9 cellular contexts compared by ENCODE assay signal in the genomic region with DNA sequence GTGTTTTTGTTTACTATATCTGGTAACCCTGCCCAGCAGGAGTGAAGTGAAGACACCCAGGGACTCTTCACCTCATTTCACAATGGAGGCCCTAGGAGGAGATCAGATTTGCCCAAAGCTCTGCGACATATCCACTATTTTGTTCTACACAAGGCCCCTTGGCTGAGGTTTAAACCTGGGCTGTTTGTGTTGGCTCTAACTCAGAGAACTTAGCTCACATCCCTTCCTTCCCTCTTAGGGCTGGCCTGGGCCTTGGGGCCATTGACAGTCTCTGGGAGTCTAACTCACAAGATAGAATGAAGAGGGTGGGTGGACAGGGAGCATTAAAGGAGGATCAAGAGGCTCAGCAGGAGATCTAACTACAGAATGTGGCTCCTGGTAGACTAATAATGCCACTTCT. TPM values are rescaled to one million over a fixed set of nuclear protein-coding genes. Genes with fewer than 3 reads are reported as not detected.
DNase-seq lines count a peak whose midpoint lies in the region; ATAC-seq, FAIRE-seq and TF ChIP-seq lines count a peak whose summit lies in the region.
"Had no signal": no experiment of that assay in that cellular context is flagged by ENCODE, and none has a peak within 500 bp of the region (broad histone marks: within the 10 kb centered on the region; RNA-seq: fewer than 3 reads in every experiment).

No MANE protein-coding gene starts in this region.

- H4K5ac ChIP-seq in H1 (ENCODE audit: insufficient read length, low read depth, low read length) = no peak overlapping the region

- H2BK5ac ChIP-seq in H1 (ENCODE audit: low read depth, low read length) = no peak overlapping the region

- H3K36me3 ChIP-seq in H1 (ENCODE audit: control insufficient read depth in 2 of 4, insufficient read depth in 4 of 4, low read length in 3 of 4) (no peaks in the 10 kb centered on the region), lung (ENCODE audit: control insufficient read depth in 2 of 2, insufficient read depth in 2 of 2, low read length in 2 of 2) (no peaks in the 10 kb centered on the region), A673 (ENCODE audit: insufficient read depth, low read length, poor library complexity, severe bottlenecking) (no peaks in the 10 kb centered on the region)

- TF ChIP-seq POLR2A in H1 (IDR thresholded peaks at IDR 0.05; ENCODE audit: control extremely low read depth in 1 of 2, low read depth in 2 of 2, low read length in 2 of 2) = no peak

- 88% methylated on average over 1 of the region's 1 CpG; no CpG with 5 or more reads in 1 of the 2 experiments for WGBS in H1 (ENCODE audit: extremely low coverage in 1 of 2, insufficient coverage in 1 of 2, insufficient read length in 1 of 2, insufficient replicate concordance in 2 of 2, low coverage in 1 of 2, low lambda C conversion rate in 2 of 2, missing lambda C conversion rate in 1 of 2), 2 experiments
- 78 to 92% methylated on average over 1 of the region's 1 CpG for WGBS in lung, 2 donors

- no peaks in the 10 kb centered on the region for H3K79me2 ChIP-seq in H1 (ENCODE audit: control insufficient read depth in 1 of 2, insufficient read depth in 2 of 2, low read length in 2 of 2)

- POLR2A ChIA-PET in H1 (lab: Charles Lee; ENCODE audit: partially characterized antibody) = interaction anchor here (0.7 to 1.3 kb wide), 4 partner anchors 20 to 651 kb away, joined by 3 to 4 read pairs (median 4); a partner anchor contains a TSS
- POLR2A ChIA-PET in A673 (lab: Charles Lee; ENCODE audit: low non-redundant PET) = no interaction called here

- CTCF ChIA-PET in H1 (lab: Charles Lee; ENCODE audit: partially characterized antibody) (interaction anchor here (0.5 to 11.9 kb wide), 20 partner anchors 8 to 363 kb away, joined by 3 to 124 read pairs (median 5); a partner anchor contains a TSS), A673 (lab: Charles Lee) (interaction anchor here (1.1 kb wide), 1 partner anchor 41 kb away, joined by 4 read pairs; a partner anchor contains a TSS)

- no peak overlapping the region for H4K91ac ChIP-seq in H1 (replicated peaks; ENCODE audit: insufficient read length, low read length)

- H3K4me1 ChIP-seq in H1 (replicated peaks in 1 of 4; ENCODE audit: control insufficient read depth in 3 of 4, insufficient read depth in 4 of 4, low read length in 3 of 4) = no peaks in the 10 kb centered on the region; a peak in 1 of 7 replicates
- peaks cover 0 to 3% of the 10 kb centered on the region in 2 donors for H3K4me1 ChIP-seq in lung (ENCODE audit: control insufficient read depth in 2 of 2, insufficient read depth in 2 of 2, low read length in 2 of 2)
- H3K4me1 ChIP-seq in A673 (ENCODE audit: insufficient read depth, low read length, poor library complexity, severe bottlenecking) = peaks cover 3% of the 10 kb centered on the region

- no peak for TF ChIP-seq RAD21 in H1 (IDR thresholded peaks at IDR 0.05 in 1 of 2, conservative IDR thresholded peaks at IDR 0.05 in 1 of 2; ENCODE audit: low read depth in 2 of 2, low read length in 2 of 2)

- no peak overlapping the region for H2BK15ac ChIP-seq in H1 (ENCODE audit: low read length)

- H3K23ac ChIP-seq in H1 (ENCODE audit: insufficient read length) = no peak overlapping the region

- no peak overlapping the region for H3K9ac ChIP-seq in H1 (replicated peaks in 1 of 4; ENCODE audit: extremely low read depth in 1 of 4, low read depth in 3 of 4, low read length in 3 of 4)

- BruUV-seq in A673 (replicated peaks; lab: Mats Ljungman, UMichigan) = no TSS peak

- FAIRE-seq in H1 (lab: Jason Lieb, UNC) = no peak

- no peak overlapping the region for H3K27ac ChIP-seq in H1 (ENCODE audit: low read depth, low read length)
- H3K27ac ChIP-seq in lung (ENCODE audit: low read depth in 1 of 2, low read length in 1 of 2) = peak overlapping the region; percentile 30 to 48
- peak overlapping the region; percentile 39 for H3K27ac ChIP-seq in substantia nigra (ENCODE audit: low read depth, low read length, poor library complexity, severe bottlenecking)
- no peak overlapping the region for H3K27ac ChIP-seq in A673 (ENCODE audit: low read depth, low read length, poor library complexity, severe bottlenecking)

- H3K9me3 ChIP-seq in H1 (ENCODE audit: insufficient read depth in 2 of 2, low read depth in 1 of 2, low read length in 1 of 2) = peaks cover 0 to 5% of the 10 kb centered on the region in 2 experiments; a peak in 1 of 4 replicates
- no peaks in the 10 kb centered on the region for H3K9me3 ChIP-seq in lung (ENCODE audit: control insufficient read depth in 2 of 2, insufficient read depth in 1 of 2, low read length in 1 of 2)
- H3K9me3 ChIP-seq in A673 (ENCODE audit: low read depth, low read length, poor library complexity, severe bottlenecking) = peaks cover 3% of the 10 kb centered on the region

- TF ChIP-seq CTCF in H1 (IDR thresholded peaks at IDR 0.05; ENCODE audit: control extremely low read depth in 1 of 3, insufficient read depth in 1 of 3, low read depth in 1 of 3, low read length in 3 of 3) = no peak
- TF ChIP-seq CTCF in lung (IDR thresholded peaks at IDR 0.05; ENCODE audit: control extremely low read depth, extremely low read depth) = no peak
- no peak for TF ChIP-seq CTCF in A673 (conservative IDR thresholded peaks at IDR 0.05; ENCODE audit: low read depth, low read length)

- no peak overlapping the region for H3K14ac ChIP-seq in H1 (ENCODE audit: insufficient read length)

- H2BK20ac ChIP-seq in H1 (ENCODE audit: low read length) = no peak overlapping the region

- H2BK12ac ChIP-seq in H1 (ENCODE audit: low read depth, low read length) = no peak overlapping the region

- ATAC-seq in lung (ENCODE audit: insufficient read depth, low FRiP score) = peak; percentile 24

- no peak overlapping the region for H3K4me3 ChIP-seq in H1 (ENCODE audit: extremely low read depth in 1 of 4, insufficient read depth in 2 of 4, low read depth in 3 of 4, low read length in 4 of 4)
- no peak overlapping the region for H3K4me3 ChIP-seq in lung
- H3K4me3 ChIP-seq in A673 (ENCODE audit: low read depth, low read length, poor library complexity, severe bottlenecking) = no peak overlapping the region

- no peak overlapping the region for H2BK120ac ChIP-seq in H1 (replicated peaks; ENCODE audit: low read depth, low read length)

- H2AK5ac ChIP-seq in H1 (ENCODE audit: low read depth, low read length) = no peak overlapping the region

- 0 out of 7 replicates have a peak, but pooled peaks cover 0 to 2% (median 0%) of the 10 kb centered on the region in 4 experiments for H3K27me3 ChIP-seq in H1 (replicated peaks in 1 of 4; ENCODE audit: control insufficient read depth in 3 of 4, extremely low read depth in 1 of 4, insufficient read depth in 3 of 4, low read length in 3 of 4)
- no peaks in the 10 kb centered on the region for H3K27me3 ChIP-seq in lung (ENCODE audit: control insufficient read depth, insufficient read depth)
- H3K27me3 ChIP-seq in A673 (replicated peaks; ENCODE audit: insufficient read depth, low read depth, low read length, poor library complexity) = no peaks in the 10 kb centered on the region

- no peak overlapping the region for H3K4me2 ChIP-seq in H1 (ENCODE audit: insufficient read depth in 1 of 2, low read depth in 2 of 2, low read length in 2 of 2)

- H3K56ac ChIP-seq in H1 (replicated peaks; ENCODE audit: insufficient read length, low read depth, low read length) = no peak overlapping the region

- no peak overlapping the region for H4K8ac ChIP-seq in H1 (ENCODE audit: extremely low read depth, insufficient read depth, low read length)

- H3K23me2 ChIP-seq in H1 (ENCODE audit: low read depth, low read length) = no peaks in the 10 kb centered on the region

- H2AFZ ChIP-seq in H1 (ENCODE audit: low read length) = 0 out of 2 replicates have a peak overlapping the region, but pooled peaks have one; percentile 13

- TF ChIP-seq EP300 in H1 (IDR thresholded peaks at IDR 0.05; ENCODE audit: borderline replicate concordance in 1 of 2, low read depth in 2 of 2, low read length in 2 of 2) = no peak

- intact Hi-C loops in A673 (cut with micrococcal nuclease; ENCODE audit: unreplicated experiment) = loop anchor here (2.0 to 5.0 kb wide), 5 partner anchors 64 to 514 kb away; a partner anchor contains a TSS

- H4K20me1 ChIP-seq in H1 (replicated peaks in 1 of 2; ENCODE audit: control insufficient read depth in 1 of 2, insufficient read depth in 2 of 2, low read length in 2 of 2) = no peaks in the 10 kb centered on the region

- no peak overlapping the region for H3K4ac ChIP-seq in H1 (replicated peaks; ENCODE audit: insufficient read length, low read depth, low read length)

- no peaks in the 10 kb centered on the region for H3K79me1 ChIP-seq in H1 (ENCODE audit: low read depth, low read length)

- DNase-seq in M059J (ENCODE audit: low read depth) (peak; percentile 5), H1 (ENCODE audit: low read depth in 1 of 2, low spot score in 2 of 2) (no peak), lung (ENCODE audit: low spot score) (no peak), substantia nigra (lab: John Stamatoyannopoulos, UW) (no peak), NOMO-1 (lab: John Stamatoyannopoulos, UW; ENCODE audit: unreplicated experiment in 2 of 2) (no peak), NCI-H1694 (lab: John Stamatoyannopoulos, UW) (no peak), OCI-M1 (lab: John Stamatoyannopoulos, UW) (no peak), A673 (ENCODE audit: low spot score) (no peak)

- no peak overlapping the region for H3K18ac ChIP-seq in H1 (ENCODE audit: extremely low read depth, low read length)

RNA-seq across cellular contexts. Expression of a gene that starts 8.2 kb away (rescaled TPM):
- not detected in 2 replicates for total RNA-seq in M059J (2014; rRNA removed; shearing (Covaris generic))
- 25.9 and 26.8 TPM in 2 replicates for total RNA-seq in H1 (2021; fragmentation: NEBNext Ultra II Directional; extraction: Animal tissue kit (Norgen Biotek cat#: 25700))
- polyA plus RNA-seq in H1 (2011; rRNA removed) (18.1 and 19.3 TPM in 2 replicates), lung (10 to 100 TPM in 1 of 2 donors, 1 to 10 TPM in 1; 5.7 to 10.7 TPM)
- 19.3 TPM for polyA plus RNA-seq in H1 (2011; cell fraction: cytosol; rRNA removed)
- 42.9 TPM for polyA plus RNA-seq in H1 (2011; cell fraction: nucleus; rRNA removed)
- 18.5 to 22.5 TPM (median 22.0 TPM) in 4 replicates for polyA plus RNA-seq in H1 (2012, experiment 1 of 2)
- 20.1 TPM for polyA plus RNA-seq in H1 (2012, experiment 2 of 2)
- 40.7 TPM for polyA plus RNA-seq in H1 (2013, experiment 1 of 2)
- polyA plus RNA-seq in H1 (2013, experiment 2 of 2) = 41.4 TPM
- polyA minus RNA-seq in H1 (2011; rRNA and poly(A)+ RNA removed) = 10.6 and 14.8 TPM in 2 replicates
- polyA minus RNA-seq in H1 (2011; cell fraction: cytosol; rRNA and poly(A)+ RNA removed) = 9.8 TPM
- polyA minus RNA-seq in H1 (2011; cell fraction: nucleus; rRNA and poly(A)+ RNA removed) = 12.2 TPM
- total RNA-seq in lung (10 to 100 TPM in 1 of 2 donors, under 1 TPM in 1; 0.85 to 17.4 TPM), A673 (2021) (20.4 and 21.5 TPM in 2 replicates)
- total RNA-seq: activated T-cell treated with anti-CD3 and anti-CD28 coated beads, Interleukin-2, amount 50 U/mL, for 72 hours had no signal

RNA-seq across cellular contexts. Expression of a gene that starts 11.5 kb away (rescaled TPM):
- 19.8 and 21.8 TPM in 2 replicates for total RNA-seq in M059J (2014; rRNA removed; shearing (Covaris generic))
- total RNA-seq in H1 (2021; fragmentation: NEBNext Ultra II Directional; extraction: Animal tissue kit (Norgen Biotek cat#: 25700)) = 18.0 and 18.4 TPM in 2 replicates
- 19.4 and 19.9 TPM in 2 replicates for polyA plus RNA-seq in H1 (2011; rRNA removed)
- polyA plus RNA-seq in H1 (2011; cell fraction: cytosol; rRNA removed) = 20.5 TPM
- polyA plus RNA-seq in H1 (2011; cell fraction: nucleus; rRNA removed) = 15.8 TPM
- 18.2 to 19.9 TPM (median 18.8 TPM) in 4 replicates for polyA plus RNA-seq in H1 (2012, experiment 1 of 2)
- 20.9 TPM for polyA plus RNA-seq in H1 (2012, experiment 2 of 2)
- polyA plus RNA-seq in H1 (2013, experiment 1 of 2) = 13.1 TPM
- 12.9 TPM for polyA plus RNA-seq in H1 (2013, experiment 2 of 2)
- polyA minus RNA-seq in H1 (2011; rRNA and poly(A)+ RNA removed) = 21.1 and 25.8 TPM in 2 replicates
- 10.2 TPM for polyA minus RNA-seq in H1 (2011; cell fraction: cytosol; rRNA and poly(A)+ RNA removed)
- polyA minus RNA-seq in H1 (2011; cell fraction: nucleus; rRNA and poly(A)+ RNA removed) = 6.7 TPM
- total RNA-seq in lung = 10 to 100 TPM; 28.2 to 34.1 TPM
- 10 to 100 TPM; 16.9 to 28.9 TPM for polyA plus RNA-seq in lung
- 28.2 and 31.8 TPM in 2 replicates for total RNA-seq in A673 (2021)

RNA-seq across cellular contexts. Expression of a gene that starts 25.8 kb away (rescaled TPM):
- 0.49 TPM in 1 of 2 replicates, not detected in the other for total RNA-seq in M059J (2014; rRNA removed; shearing (Covaris generic))
- 6.0 and 6.4 TPM in 2 replicates for total RNA-seq in H1 (2021; fragmentation: NEBNext Ultra II Directional; extraction: Animal tissue kit (Norgen Biotek cat#: 25700))
- polyA plus RNA-seq in H1 (2011; rRNA removed) (5.4 and 9.1 TPM in 2 replicates), lung (1 to 10 TPM; 1.2 to 2.9 TPM)
- polyA plus RNA-seq in H1 (2011; cell fraction: cytosol; rRNA removed) = 5.6 TPM
- 14.0 TPM for polyA plus RNA-seq in H1 (2011; cell fraction: nucleus; rRNA removed)
- 3.6 to 6.3 TPM (median 5.3 TPM) in 4 replicates for polyA plus RNA-seq in H1 (2012, experiment 1 of 2)
- 5.1 TPM for polyA plus RNA-seq in H1 (2012, experiment 2 of 2)
- polyA plus RNA-seq in H1 (2013, experiment 1 of 2) = 3.9 TPM
- 4.0 TPM for polyA plus RNA-seq in H1 (2013, experiment 2 of 2)
- polyA minus RNA-seq in H1 (2011; rRNA and poly(A)+ RNA removed) = 2.5 and 2.9 TPM in 2 replicates
- polyA minus RNA-seq in H1 (2011; cell fraction: cytosol; rRNA and poly(A)+ RNA removed) = 3.7 TPM
- polyA minus RNA-seq in H1 (2011; cell fraction: nucleus; rRNA and poly(A)+ RNA removed) = 6.2 TPM
- total RNA-seq in lung (1 to 10 TPM; 1.3 to 6.5 TPM), A673 (2021) (4.6 and 4.8 TPM in 2 replicates)

RNA-seq across cellular contexts. Expression of a gene that starts 41.1 kb away (rescaled TPM):
- 6.0 and 8.8 TPM in 2 replicates for total RNA-seq in M059J (2014; rRNA removed; shearing (Covaris generic))
- total RNA-seq in H1 (2021; fragmentation: NEBNext Ultra II Directional; extraction: Animal tissue kit (Norgen Biotek cat#: 25700)) = 21.8 and 22.7 TPM in 2 replicates
- polyA plus RNA-seq in H1 (2011; rRNA removed) (40.0 and 57.2 TPM in 2 replicates), lung (100 to 1,000 TPM; 138 to 159 TPM)
- 33.4 TPM for polyA plus RNA-seq in H1 (2011; cell fraction: cytosol; rRNA removed)
- polyA plus RNA-seq in H1 (2011; cell fraction: nucleus; rRNA removed) = 32.8 TPM
- polyA plus RNA-seq in H1 (2012, experiment 1 of 2) = 9.6 to 22.1 TPM (median 16.4 TPM) in 4 replicates
- polyA plus RNA-seq in H1 (2012, experiment 2 of 2) = 28.2 TPM
- polyA plus RNA-seq in H1 (2013, experiment 1 of 2) = 50.7 TPM
- 50.7 TPM for polyA plus RNA-seq in H1 (2013, experiment 2 of 2)
- 5.5 and 5.7 TPM in 2 replicates for polyA minus RNA-seq in H1 (2011; rRNA and poly(A)+ RNA removed)
- polyA minus RNA-seq in H1 (2011; cell fraction: cytosol; rRNA and poly(A)+ RNA removed) = 10.1 TPM
- 13.7 TPM for polyA minus RNA-seq in H1 (2011; cell fraction: nucleus; rRNA and poly(A)+ RNA removed)
- total RNA-seq in lung (100 to 1,000 TPM in 1 of 2 donors, 10 to 100 TPM in 1; 26.6 to 156 TPM), A673 (2021) (3.2 and 5.0 TPM in 2 replicates)

Comparison
In these comparisons a context has a peak if more than half of its experiments do, and no peak if none do; other contexts are left out.
1. H3K27ac ChIP-seq: peak in lung (2 of 2) and substantia nigra (single experiment); none in H1 (single experiment) and A673 (single experiment).